In the genomic region with DNA sequence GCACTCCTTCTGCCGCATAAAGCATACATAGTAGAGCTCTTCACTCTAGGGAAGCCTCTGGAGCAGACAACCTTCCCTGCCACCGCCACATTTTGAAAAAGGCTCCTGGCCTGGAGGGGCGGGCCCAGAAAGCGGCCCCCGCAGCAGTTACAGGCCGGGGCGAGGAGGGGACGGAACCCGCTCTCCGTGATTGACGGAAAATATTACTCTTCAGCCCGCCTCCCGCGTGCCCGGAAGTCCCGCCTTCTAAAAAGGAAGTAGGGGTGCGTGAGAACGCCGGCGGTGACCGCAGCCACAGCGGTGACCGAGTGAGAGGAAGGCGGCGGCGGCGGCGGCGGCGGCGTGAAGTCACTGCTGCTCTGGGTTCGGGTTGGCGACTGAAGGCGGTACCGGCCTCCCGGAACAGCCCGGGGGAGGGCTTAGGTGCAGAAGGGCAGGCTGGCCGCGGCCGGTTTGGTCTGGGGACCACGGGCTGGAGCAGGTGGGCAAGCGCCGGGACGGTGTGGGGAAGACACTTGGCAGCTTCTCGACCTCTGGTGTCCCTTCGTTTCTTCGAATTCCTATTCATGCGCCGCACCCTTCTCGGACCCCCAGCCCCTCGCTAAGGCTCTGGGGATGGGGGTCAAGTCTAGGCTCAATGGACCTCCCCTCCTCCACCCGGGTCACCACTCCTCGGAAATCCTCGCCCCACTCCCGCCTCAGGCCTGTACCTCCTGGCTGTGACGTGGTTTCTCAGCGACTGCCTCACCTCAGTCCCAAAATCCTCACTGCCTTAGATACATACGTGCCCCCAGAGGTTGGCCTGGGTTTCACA, we compare ENCODE assay signal across 8 cellular contexts.
DNase-seq lines count a peak whose midpoint lies in the region; ATAC-seq and TF ChIP-seq lines count a peak whose summit lies in the region.

A gene (plus strand): TSS at position 295 of the 814 bp plus-strand sequence. CDS start 729 bp downstream, outside the sequence.

- H3K27me3 Mint-ChIP-seq in nephron progenitor cell (ENCODE audit: low read depth, poor library complexity): no peaks in the 10 kb centered on the region
- no peaks in the 10 kb centered on the region for H3K27me3 Mint-ChIP-seq in stimulated activated naive CD8-positive, alpha-beta T cell treated with anti-CD3 and anti-CD28 coated beads, Interleukin-15, amount 100 ng/mL, for 72 hours

- peak; percentile 58 for DNase-seq in GOT3 (lab: John Stamatoyannopoulos, UW)
- peak; percentile 39 for DNase-seq in LNCaP clone FGC (ENCODE audit: low read depth)
- peak; percentile 52 to 64 for DNase-seq in SHP77 (lab: John Stamatoyannopoulos, UW)
- peak; percentile 82 for DNase-seq in activated effector memory CD4-positive, alpha-beta T cell treated with Interleukin-2 at 50 U/mL for 16 hours
- DNase-seq in fibroblast of pulmonary artery (ENCODE audit: low read depth): peak; percentile 80
- peak; percentile 77 for DNase-seq in nephron progenitor cell
- DNase-seq in stimulated activated naive CD8-positive, alpha-beta T cell treated with anti-CD3 and anti-CD28 coated beads, Interleukin-15, amount 100 ng/mL, for 72 hours: peak; percentile 84 to 87

- H3K4me3 ChIP-seq in LNCaP clone FGC (ENCODE audit: low read depth, low read length) (peak within 1 kb of the TSS; percentile 82), fibroblast of pulmonary artery (replicated peaks; ENCODE audit: low read depth, low read length) (peak within 1 kb of the TSS; percentile 78)

- H3K36me3 Mint-ChIP-seq in nephron progenitor cell (ENCODE audit: low read depth): peaks cover 18% of the 10 kb centered on the region

- H3K4me3 Mint-ChIP-seq in nephron progenitor cell: no peak within 1 kb of the TSS
- H3K4me3 Mint-ChIP-seq in stimulated activated naive CD8-positive, alpha-beta T cell treated with anti-CD3 and anti-CD28 coated beads, Interleukin-15, amount 100 ng/mL, for 72 hours: peak within 1 kb of the TSS in 1 of 2 donors; percentile 97

- H3K27ac Mint-ChIP-seq in nephron progenitor cell: peak within 1 kb of the TSS; percentile 91
- H3K27ac Mint-ChIP-seq in stimulated activated naive CD8-positive, alpha-beta T cell treated with anti-CD3 and anti-CD28 coated beads, Interleukin-15, amount 100 ng/mL, for 72 hours: peak within 1 kb of the TSS; percentile 99 to 100

- H3K9me3 Mint-ChIP-seq in nephron progenitor cell: peaks cover 28% of the 10 kb centered on the region
- H3K9me3 Mint-ChIP-seq in stimulated activated naive CD8-positive, alpha-beta T cell treated with anti-CD3 and anti-CD28 coated beads, Interleukin-15, amount 100 ng/mL, for 72 hours: no peaks in the 10 kb centered on the region

- H3K9ac ChIP-seq in ES-I3 (ENCODE audit: low read depth, low read length): peak within 1 kb of the TSS; percentile 82

- H3K4me1 ChIP-seq in ES-I3 (ENCODE audit: insufficient read depth, low read length): no peaks in the 10 kb centered on the region

- H3K4me1 Mint-ChIP-seq in nephron progenitor cell: peaks cover 23% of the 10 kb centered on the region
- peaks cover 17% of the 10 kb centered on the region for H3K4me1 Mint-ChIP-seq in stimulated activated naive CD8-positive, alpha-beta T cell treated with anti-CD3 and anti-CD28 coated beads, Interleukin-15, amount 100 ng/mL, for 72 hours

- ATAC-seq in stimulated activated naive CD8-positive, alpha-beta T cell treated with anti-CD3 and anti-CD28 coated beads, Interleukin-15, amount 100 ng/mL, for 72 hours: peak; percentile 91

- TF ChIP-seq CTCF in LNCaP clone FGC (IDR thresholded peaks at IDR 0.05; ENCODE audit: control insufficient read depth, extremely low read depth, insufficient read depth) (no peak), fibroblast of pulmonary artery (IDR thresholded peaks at IDR 0.05; ENCODE audit: low read length, missing control alignments) (no peak), nephron progenitor cell (IDR thresholded peaks at IDR 0.05) (no peak)

- peaks cover 6% of the 10 kb centered on the region for H3K36me3 ChIP-seq in ES-I3 (ENCODE audit: insufficient read depth, low read length)

- H3K9me3 ChIP-seq in ES-I3 (ENCODE audit: control insufficient read depth, insufficient read depth, low read length): no peaks in the 10 kb centered on the region

Comparison
In these comparisons a context has a peak if more than half of its experiments do, and no peak if none do; other contexts are left out.
1. Peak in every context shown above with its lines: DNase-seq, ATAC-seq and H3K4me3 ChIP-seq.